9 cellular contexts compared by ENCODE assay signal in the genomic region with DNA sequence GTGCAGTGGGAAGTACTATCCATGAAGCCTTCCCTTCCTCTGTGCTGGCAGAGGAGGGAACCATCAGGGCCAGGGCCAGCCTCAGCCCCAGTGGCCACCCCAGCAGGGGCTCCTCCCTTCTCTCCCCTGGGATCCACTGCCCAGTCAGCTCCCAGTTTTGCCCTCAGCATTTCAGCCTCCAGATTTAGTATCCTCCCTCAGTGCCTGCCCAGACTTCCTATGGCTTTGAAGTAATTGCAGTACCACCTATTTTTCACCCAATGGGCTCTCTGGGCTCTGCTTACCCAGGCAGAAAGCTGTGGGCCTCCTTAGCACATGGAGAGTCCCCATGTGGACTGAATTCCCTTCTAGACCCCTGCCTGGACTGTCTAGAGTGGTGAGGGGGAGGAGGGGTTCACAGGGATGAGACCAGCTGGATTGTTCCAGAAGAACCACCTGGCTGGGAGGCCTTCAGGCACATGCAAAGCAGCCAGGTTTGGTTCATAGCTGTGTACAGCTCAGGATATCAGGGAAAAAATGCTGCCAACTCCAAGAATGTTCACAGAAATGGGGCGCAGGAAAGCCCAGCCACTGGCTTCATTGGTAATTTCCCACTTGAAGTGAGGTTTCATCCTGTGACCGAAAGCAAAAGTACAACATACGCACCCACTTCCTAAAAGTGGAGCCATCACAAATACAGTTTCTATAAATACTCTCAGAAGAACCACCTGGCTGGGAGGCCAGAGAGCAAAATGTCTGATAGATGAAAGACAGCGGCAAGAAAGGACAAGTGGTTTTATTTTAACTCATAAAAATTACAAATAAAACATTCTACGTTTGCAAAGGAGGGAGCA. TPM values are rescaled to one million over a fixed set of nuclear protein-coding genes. Genes with fewer than 3 reads are reported as not detected.
DNase-seq lines count a peak whose midpoint lies in the region; ATAC-seq and TF ChIP-seq lines count a peak whose summit lies in the region.
"Had no signal": no experiment of that assay in that cellular context is flagged by ENCODE, and none has a peak within 500 bp of the region (broad histone marks: within the 10 kb centered on the region; RNA-seq: fewer than 3 reads in every experiment).

No MANE protein-coding gene starts in this region.

- no peaks in the 10 kb centered on the region for H3K27me3 ChIP-seq in heart left ventricle
- no peaks in the 10 kb centered on the region for H3K27me3 ChIP-seq in transverse colon

- no peak overlapping the region for H3K4me3 ChIP-seq in heart left ventricle
- no peak overlapping the region for H3K4me3 ChIP-seq in transverse colon

- ATAC-seq in GM18508 (IDR thresholded peaks at IDR 0.05; ENCODE audit: insufficient read depth, unreplicated experiment): peak; percentile 63
- peak; percentile 75 for ATAC-seq in GM21786 (IDR thresholded peaks at IDR 0.05; ENCODE audit: unreplicated experiment)
- peak in 2 of 4 donors; percentile 33 to 56 for ATAC-seq in heart left ventricle

- intact Hi-C loops in heart left ventricle (cut with DNase I) (no loop called here), transverse colon (cut with DNase I; ENCODE audit: low total_unique reads) (no loop called here)

- no peak for TF ChIP-seq EP300 in transverse colon (IDR thresholded peaks at IDR 0.05; ENCODE audit: low read depth)

- peaks cover 0 to 59% (median 32%) of the 10 kb centered on the region in 12 donors for H3K4me1 ChIP-seq in heart left ventricle
- H3K4me1 ChIP-seq in transverse colon: peaks cover 10 to 26% (median 20%) of the 10 kb centered on the region in 4 donors

- in situ Hi-C loops in transverse colon (cut with MboI; ENCODE audit: low pct_ligation_motif_present in 1 of 4, low pct_unique_long_range_greater_than_20kb in 1 of 4, low sequenced_read_pairs in 3 of 4): no loop called here

- DNase-seq in MV-4-11 (lab: John Stamatoyannopoulos, UW): peak; percentile 84
- no peak for DNase-seq in heart left ventricle
- DNase-seq in transverse colon: peak; percentile 52
- no peak for DNase-seq in AML-193 (lab: John Stamatoyannopoulos, UW)
- DNase-seq in NK-92 (lab: John Stamatoyannopoulos, UW; ENCODE audit: unreplicated experiment): no peak
- no peak for DNase-seq in NCI-H69 (lab: John Stamatoyannopoulos, UW)
- DNase-seq: IMR-90 had no signal

- WGBS in heart left ventricle, 4 donors: 35 to 56% (median 48%) methylated on average over 5 of the region's 5 CpGs
- 49 to 67% methylated on average over 4 to 5 of the region's 5 CpGs for WGBS in transverse colon (ENCODE audit: low coverage in 1 of 2), 2 donors

- H3K9me3 ChIP-seq in heart left ventricle (no peaks in the 10 kb centered on the region), transverse colon (no peaks in the 10 kb centered on the region)

- TF ChIP-seq CTCF in heart left ventricle (IDR thresholded peaks at IDR 0.05) (no peak), transverse colon (IDR thresholded peaks at IDR 0.05) (no peak)

- TF ChIP-seq POLR2A in heart left ventricle (IDR thresholded peaks at IDR 0.05): no peak
- no peak for TF ChIP-seq POLR2A in transverse colon (IDR thresholded peaks at IDR 0.05)

- H3K36me3 ChIP-seq in heart left ventricle: no peaks in the 10 kb centered on the region
- no peaks in the 10 kb centered on the region for H3K36me3 ChIP-seq in transverse colon

- H3K27ac ChIP-seq in heart left ventricle: peak overlapping the region in 11 of 12 donors; percentile 27 to 81 (median 62)
- H3K27ac ChIP-seq in transverse colon: peak overlapping the region; percentile 71 to 84 (median 76)

RNA-seq across cellular contexts. Expression of a gene that starts 15.2 kb away (rescaled TPM):
- 100 to 1,000 TPM in 8 of 9 donors, 10 to 100 TPM in 1; 86.9 to 197 (median 117) TPM for total RNA-seq in heart left ventricle
- polyA plus RNA-seq in heart left ventricle: 100 to 1,000 TPM in 1 of 2 donors, 10 to 100 TPM in 1; 41.4 to 226 TPM
- total RNA-seq in transverse colon: 100 to 1,000 TPM in 3 of 4 donors, 10 to 100 TPM in 1; 64.1 to 335 (median 186) TPM

RNA-seq across cellular contexts. Expression of a gene that starts 45.0 kb away (rescaled TPM):
- total RNA-seq in heart left ventricle (1 to 10 TPM in 2 of 9 donors, under 1 TPM in 5, not detected in 2; 0.23 to 3.1 (median 0.30) TPM), transverse colon (under 1 TPM in 1 of 4 donors, not detected in 3; 0.55 TPM)
- under 1 TPM in 1 of 2 donors, not detected in 1; 0.32 TPM for polyA plus RNA-seq in heart left ventricle
- total RNA-seq: IMR-90 had no signal
- polyA plus RNA-seq: IMR-90 had no signal

RNA-seq across cellular contexts. Expression of a gene that starts 51.8 kb away (rescaled TPM):
- total RNA-seq in heart left ventricle (under 1 TPM in 1 of 9 donors, not detected in 8; 0.08 TPM), transverse colon (not detected)
- polyA plus RNA-seq in heart left ventricle: not detected
- total RNA-seq: IMR-90 had no signal
- polyA plus RNA-seq: IMR-90 had no signal

Comparison
In these comparisons a context has a peak if more than half of its experiments do, and no peak if none do; other contexts are left out.
1. DNase-seq: peak in MV-4-11 (single experiment) and transverse colon (single experiment); none in heart left ventricle (0 of 5), AML-193 (0 of 2), NK-92 (single experiment) and NCI-H69 (single experiment).